9 cellular contexts compared by ENCODE assay signal in genomic region chr1:10217748-10218441, GRCh38. TPM values are rescaled to one million over a fixed set of nuclear protein-coding genes. Genes with fewer than 3 reads are reported as not detected.
DNase-seq lines count a peak whose midpoint lies in the region; ATAC-seq and TF ChIP-seq lines count a peak whose summit lies in the region.
"Had no signal": no experiment of that assay in that cellular context is flagged by ENCODE, and none has a peak within 500 bp of the region (broad histone marks: within the 10 kb centered on the region; RNA-seq: fewer than 3 reads in every experiment).

No MANE protein-coding gene starts in this region.

- H3K36me3 ChIP-seq in cardiac muscle cell (no peaks in the 10 kb centered on the region), muscle layer of duodenum (ENCODE audit: control insufficient read depth in 1 of 2, insufficient read depth in 2 of 2, low read length in 2 of 2) (no peaks in the 10 kb centered on the region)

- peaks cover 11% of the 10 kb centered on the region for H3K36me3 Mint-ChIP-seq in dendritic cell treated with granulocyte-macrophage colony-stimulating factor and Interleukin-4, amounts not matched to agents 40 ng/mL and 50 ng/mL, for 4 days (ENCODE audit: low read depth)
- H3K36me3 Mint-ChIP-seq: CD8-positive, alpha-beta T cell had no signal

- H3K27me3 ChIP-seq in cardiac muscle cell = no peaks in the 10 kb centered on the region
- no peaks in the 10 kb centered on the region for H3K27me3 ChIP-seq in muscle layer of duodenum (ENCODE audit: low read depth, low read length)

- H3K27me3 Mint-ChIP-seq in dendritic cell treated with granulocyte-macrophage colony-stimulating factor and Interleukin-4, amounts not matched to agents 40 ng/mL and 50 ng/mL, for 4 days = no peaks in the 10 kb centered on the region

- peak overlapping the region; percentile 39 for H3K4me3 Mint-ChIP-seq in dendritic cell treated with granulocyte-macrophage colony-stimulating factor and Interleukin-4, amounts not matched to agents 40 ng/mL and 50 ng/mL, for 4 days
- H3K4me3 Mint-ChIP-seq: CD8-positive, alpha-beta T cell had no signal

- peak overlapping the region; percentile 79 for H3K27ac Mint-ChIP-seq in dendritic cell treated with granulocyte-macrophage colony-stimulating factor and Interleukin-4, amounts not matched to agents 40 ng/mL and 50 ng/mL, for 4 days
- H3K27ac Mint-ChIP-seq: CD8-positive, alpha-beta T cell had no signal

- DNase-seq in cardiac muscle cell (ENCODE audit: low read depth in 1 of 2, low spot score in 1 of 2) (peak in 1 of 2 donors; percentile 21), cardiac septum (ENCODE audit: low spot score) (no peak), midbrain (lab: John Stamatoyannopoulos, UW) (no peak), occipital lobe (lab: John Stamatoyannopoulos, UW) (no peak)
- no peak for DNase-seq in central memory CD4-positive, alpha-beta T cell
- DNase-seq: CD8-positive, alpha-beta T cell had no signal

- no peaks in the 10 kb centered on the region for H3K9me3 Mint-ChIP-seq in dendritic cell treated with granulocyte-macrophage colony-stimulating factor and Interleukin-4, amounts not matched to agents 40 ng/mL and 50 ng/mL, for 4 days
- H3K9me3 Mint-ChIP-seq: CD8-positive, alpha-beta T cell had no signal

- H3K4me1 ChIP-seq in cardiac muscle cell (ENCODE audit: low read depth) = peaks cover 10% of the 10 kb centered on the region
- peaks cover 13 to 55% of the 10 kb centered on the region in 2 donors for H3K4me1 ChIP-seq in muscle layer of duodenum (ENCODE audit: control insufficient read depth in 1 of 2, insufficient read depth in 2 of 2, low read length in 2 of 2)

- no peak for ATAC-seq in HG03571 (IDR thresholded peaks at IDR 0.05; ENCODE audit: unreplicated experiment)
- ATAC-seq: CD8-positive, alpha-beta T cell had no signal

- H3K9me3 ChIP-seq in cardiac muscle cell (ENCODE audit: low read depth) = no peaks in the 10 kb centered on the region
- H3K9me3 ChIP-seq in muscle layer of duodenum (ENCODE audit: control insufficient read depth in 1 of 2, low read length in 2 of 2) = no peaks in the 10 kb centered on the region

- H3K4me3 ChIP-seq in cardiac muscle cell = no peak overlapping the region
- no peak overlapping the region for H3K4me3 ChIP-seq in muscle layer of duodenum (ENCODE audit: low read depth in 1 of 2, low read length in 2 of 2)

- intact Hi-C loops in cardiac septum (cut with DNase I) = loop anchor here (5.0 kb wide), 1 partner anchor 34 kb away; no protein-coding TSS in a partner anchor
- intact Hi-C loops in dendritic cell treated with granulocyte-macrophage colony-stimulating factor and Interleukin-4, amounts not matched to agents 40 ng/mL and 50 ng/mL, for 4 days (cut with micrococcal nuclease) = no loop called here

- TF ChIP-seq CTCF in cardiac muscle cell (IDR thresholded peaks at IDR 0.05; ENCODE audit: low read depth, low read length) = no peak

- peaks cover 61% of the 10 kb centered on the region for H3K4me1 Mint-ChIP-seq in dendritic cell treated with granulocyte-macrophage colony-stimulating factor and Interleukin-4, amounts not matched to agents 40 ng/mL and 50 ng/mL, for 4 days (ENCODE audit: low read depth)

- H3K27ac ChIP-seq in cardiac muscle cell (peak overlapping the region; percentile 39), muscle layer of duodenum (ENCODE audit: low read length) (peak overlapping the region; percentile 14)

RNA-seq across cellular contexts. Expression of gene KIF1B, which starts 7.5 kb away (rescaled TPM):
- 29.3 and 56.2 TPM in 2 replicates for total RNA-seq in cardiac muscle cell
- polyA plus RNA-seq in cardiac muscle cell = 22.2 and 40.9 TPM in 2 replicates
- total RNA-seq in cardiac septum = 93.6 TPM
- 210 TPM for total RNA-seq in occipital lobe
